In the genomic region with DNA sequence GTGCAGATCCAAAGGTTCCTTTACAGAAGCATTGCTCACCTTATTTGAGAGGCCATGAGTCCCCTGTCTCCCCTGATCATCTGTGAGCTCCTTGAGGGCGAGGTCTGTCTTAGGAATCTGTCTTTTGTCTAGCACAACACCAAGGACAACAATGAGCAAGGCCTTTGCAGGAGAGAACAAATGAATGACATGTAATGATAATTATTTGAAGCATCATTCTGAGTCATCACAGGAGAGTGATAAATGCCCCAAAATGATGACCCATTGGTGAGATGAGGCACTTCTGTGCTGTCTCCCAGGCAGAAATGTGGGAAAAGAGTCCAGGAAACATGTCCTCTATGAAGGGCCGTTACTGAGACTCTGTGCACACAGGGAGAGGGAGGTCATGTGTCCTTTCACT, we compare ENCODE assay signal across 1 cellular context.
TF ChIP-seq lines count a peak whose summit lies in the region.

No MANE protein-coding gene starts in this region.

TF ChIP-seq in H1, 55 proteins besides CTCF, POLR2A, EP300 and RAD21 (continued from another document):
- TF ChIP-seq, protein P1, sequence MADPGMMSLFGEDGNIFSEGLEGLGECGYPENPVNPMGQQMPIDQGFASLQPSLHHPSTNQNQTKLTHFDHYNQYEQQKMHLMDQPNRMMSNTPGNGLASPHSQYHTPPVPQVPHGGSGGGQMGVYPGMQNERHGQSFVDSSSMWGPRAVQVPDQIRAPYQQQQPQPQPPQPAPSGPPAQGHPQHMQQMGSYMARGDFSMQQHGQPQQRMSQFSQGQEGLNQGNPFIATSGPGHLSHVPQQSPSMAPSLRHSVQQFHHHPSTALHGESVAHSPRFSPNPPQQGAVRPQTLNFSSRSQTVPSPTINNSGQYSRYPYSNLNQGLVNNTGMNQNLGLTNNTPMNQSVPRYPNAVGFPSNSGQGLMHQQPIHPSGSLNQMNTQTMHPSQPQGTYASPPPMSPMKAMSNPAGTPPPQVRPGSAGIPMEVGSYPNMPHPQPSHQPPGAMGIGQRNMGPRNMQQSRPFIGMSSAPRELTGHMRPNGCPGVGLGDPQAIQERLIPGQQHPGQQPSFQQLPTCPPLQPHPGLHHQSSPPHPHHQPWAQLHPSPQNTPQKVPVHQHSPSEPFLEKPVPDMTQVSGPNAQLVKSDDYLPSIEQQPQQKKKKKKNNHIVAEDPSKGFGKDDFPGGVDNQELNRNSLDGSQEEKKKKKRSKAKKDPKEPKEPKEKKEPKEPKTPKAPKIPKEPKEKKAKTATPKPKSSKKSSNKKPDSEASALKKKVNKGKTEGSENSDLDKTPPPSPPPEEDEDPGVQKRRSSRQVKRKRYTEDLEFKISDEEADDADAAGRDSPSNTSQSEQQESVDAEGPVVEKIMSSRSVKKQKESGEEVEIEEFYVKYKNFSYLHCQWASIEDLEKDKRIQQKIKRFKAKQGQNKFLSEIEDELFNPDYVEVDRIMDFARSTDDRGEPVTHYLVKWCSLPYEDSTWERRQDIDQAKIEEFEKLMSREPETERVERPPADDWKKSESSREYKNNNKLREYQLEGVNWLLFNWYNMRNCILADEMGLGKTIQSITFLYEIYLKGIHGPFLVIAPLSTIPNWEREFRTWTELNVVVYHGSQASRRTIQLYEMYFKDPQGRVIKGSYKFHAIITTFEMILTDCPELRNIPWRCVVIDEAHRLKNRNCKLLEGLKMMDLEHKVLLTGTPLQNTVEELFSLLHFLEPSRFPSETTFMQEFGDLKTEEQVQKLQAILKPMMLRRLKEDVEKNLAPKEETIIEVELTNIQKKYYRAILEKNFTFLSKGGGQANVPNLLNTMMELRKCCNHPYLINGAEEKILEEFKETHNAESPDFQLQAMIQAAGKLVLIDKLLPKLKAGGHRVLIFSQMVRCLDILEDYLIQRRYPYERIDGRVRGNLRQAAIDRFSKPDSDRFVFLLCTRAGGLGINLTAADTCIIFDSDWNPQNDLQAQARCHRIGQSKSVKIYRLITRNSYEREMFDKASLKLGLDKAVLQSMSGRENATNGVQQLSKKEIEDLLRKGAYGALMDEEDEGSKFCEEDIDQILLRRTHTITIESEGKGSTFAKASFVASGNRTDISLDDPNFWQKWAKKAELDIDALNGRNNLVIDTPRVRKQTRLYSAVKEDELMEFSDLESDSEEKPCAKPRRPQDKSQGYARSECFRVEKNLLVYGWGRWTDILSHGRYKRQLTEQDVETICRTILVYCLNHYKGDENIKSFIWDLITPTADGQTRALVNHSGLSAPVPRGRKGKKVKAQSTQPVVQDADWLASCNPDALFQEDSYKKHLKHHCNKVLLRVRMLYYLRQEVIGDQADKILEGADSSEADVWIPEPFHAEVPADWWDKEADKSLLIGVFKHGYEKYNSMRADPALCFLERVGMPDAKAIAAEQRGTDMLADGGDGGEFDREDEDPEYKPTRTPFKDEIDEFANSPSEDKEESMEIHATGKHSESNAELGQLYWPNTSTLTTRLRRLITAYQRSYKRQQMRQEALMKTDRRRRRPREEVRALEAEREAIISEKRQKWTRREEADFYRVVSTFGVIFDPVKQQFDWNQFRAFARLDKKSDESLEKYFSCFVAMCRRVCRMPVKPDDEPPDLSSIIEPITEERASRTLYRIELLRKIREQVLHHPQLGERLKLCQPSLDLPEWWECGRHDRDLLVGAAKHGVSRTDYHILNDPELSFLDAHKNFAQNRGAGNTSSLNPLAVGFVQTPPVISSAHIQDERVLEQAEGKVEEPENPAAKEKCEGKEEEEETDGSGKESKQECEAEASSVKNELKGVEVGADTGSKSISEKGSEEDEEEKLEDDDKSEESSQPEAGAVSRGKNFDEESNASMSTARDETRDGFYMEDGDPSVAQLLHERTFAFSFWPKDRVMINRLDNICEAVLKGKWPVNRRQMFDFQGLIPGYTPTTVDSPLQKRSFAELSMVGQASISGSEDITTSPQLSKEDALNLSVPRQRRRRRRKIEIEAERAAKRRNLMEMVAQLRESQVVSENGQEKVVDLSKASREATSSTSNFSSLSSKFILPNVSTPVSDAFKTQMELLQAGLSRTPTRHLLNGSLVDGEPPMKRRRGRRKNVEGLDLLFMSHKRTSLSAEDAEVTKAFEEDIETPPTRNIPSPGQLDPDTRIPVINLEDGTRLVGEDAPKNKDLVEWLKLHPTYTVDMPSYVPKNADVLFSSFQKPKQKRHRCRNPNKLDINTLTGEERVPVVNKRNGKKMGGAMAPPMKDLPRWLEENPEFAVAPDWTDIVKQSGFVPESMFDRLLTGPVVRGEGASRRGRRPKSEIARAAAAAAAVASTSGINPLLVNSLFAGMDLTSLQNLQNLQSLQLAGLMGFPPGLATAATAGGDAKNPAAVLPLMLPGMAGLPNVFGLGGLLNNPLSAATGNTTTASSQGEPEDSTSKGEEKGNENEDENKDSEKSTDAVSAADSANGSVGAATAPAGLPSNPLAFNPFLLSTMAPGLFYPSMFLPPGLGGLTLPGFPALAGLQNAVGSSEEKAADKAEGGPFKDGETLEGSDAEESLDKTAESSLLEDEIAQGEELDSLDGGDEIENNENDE (IDR thresholded peaks at IDR 0.05; ENCODE audit: insufficient replicate concordance, low read length), result no peak
- TF ChIP-seq TAF1 (IDR thresholded peaks at IDR 0.05; ENCODE audit: low read depth, low read length) (no peak), ASH2L (IDR thresholded peaks at IDR 0.05; ENCODE audit: low read length) (no peak), GTF2F1 (IDR thresholded peaks at IDR 0.05; ENCODE audit: borderline replicate concordance, low read depth, low read length) (no peak), YY1 (IDR thresholded peaks at IDR 0.05; ENCODE audit: low read depth, low read length) (no peak), ZNF274 (IDR thresholded peaks at IDR 0.05; ENCODE audit: borderline replicate concordance, extremely low read depth, low read length) (no peak), CHD2 (IDR thresholded peaks at IDR 0.05; ENCODE audit: low read length) (no peak), RFX5 (IDR thresholded peaks at IDR 0.05; ENCODE audit: borderline replicate concordance, low read depth, low read length) (no peak), RXRA (IDR thresholded peaks at IDR 0.05; ENCODE audit: insufficient read depth, low read depth, low read length) (no peak), PHF8 (conservative IDR thresholded peaks at IDR 0.05; ENCODE audit: low read depth, low read length) (no peak), HDAC2 (IDR thresholded peaks at IDR 0.05; ENCODE audit: borderline replicate concordance in 1 of 2, low read depth in 2 of 2, low read length in 2 of 2) (no peak), POU5F1 (IDR thresholded peaks at IDR 0.05; ENCODE audit: low read depth, low read length) (no peak)
- TF ChIP-seq, protein P2, sequence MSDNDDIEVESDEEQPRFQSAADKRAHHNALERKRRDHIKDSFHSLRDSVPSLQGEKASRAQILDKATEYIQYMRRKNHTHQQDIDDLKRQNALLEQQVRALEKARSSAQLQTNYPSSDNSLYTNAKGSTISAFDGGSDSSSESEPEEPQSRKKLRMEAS (IDR thresholded peaks at IDR 0.05), result no peak
